8 cellular contexts compared by ENCODE assay signal in genomic region chr1:7770620-7770938, GRCh38. TPM values are rescaled to one million over a fixed set of nuclear protein-coding genes. Genes with fewer than 3 reads are reported as not detected.
DNase-seq lines count a peak whose midpoint lies in the region; ATAC-seq and TF ChIP-seq lines count a peak whose summit lies in the region.

No MANE protein-coding gene starts in this region.

- H4K20me1 ChIP-seq in smooth muscle cell (ENCODE audit: low read depth): peaks cover 26% of the 10 kb centered on the region

- H3K4me3 Mint-ChIP-seq in stimulated activated naive CD8-positive, alpha-beta T cell treated with anti-CD3 and anti-CD28 coated beads, Interleukin-15, Interleukin-2, amounts not matched to agents 100 ng/mL and 50 ng/mL, for 24 hours: peak overlapping the region; percentile 81
- H3K4me3 Mint-ChIP-seq in activated CD4-positive, alpha-beta memory T cell treated with anti-CD3 and anti-CD28 coated beads, Interleukin-2, amount 10 ng/mL, durations not matched to agents 7 days and 5 days: peak overlapping the region; percentile 80

- intact Hi-C loops in right cardiac atrium (cut with DNase I): no loop called here

- peak overlapping the region; percentile 41 for H3K27ac Mint-ChIP-seq in stimulated activated naive CD8-positive, alpha-beta T cell treated with anti-CD3 and anti-CD28 coated beads, Interleukin-15, Interleukin-2, amounts not matched to agents 100 ng/mL and 50 ng/mL, for 24 hours
- H3K27ac Mint-ChIP-seq in activated CD4-positive, alpha-beta memory T cell treated with anti-CD3 and anti-CD28 coated beads, Interleukin-2, amount 10 ng/mL, durations not matched to agents 7 days and 5 days: peak overlapping the region; percentile 67

- no peak for TF ChIP-seq CTCF in smooth muscle cell (IDR thresholded peaks at IDR 0.05; ENCODE audit: borderline replicate concordance, insufficient read depth, poor library complexity, severe bottlenecking)

- H3K27me3 ChIP-seq in right cardiac atrium (ENCODE audit: control insufficient read depth, insufficient read depth): no peaks in the 10 kb centered on the region
- H3K27me3 ChIP-seq in smooth muscle cell (ENCODE audit: low read depth): no peaks in the 10 kb centered on the region

- peaks cover 18% of the 10 kb centered on the region for H3K36me3 Mint-ChIP-seq in stimulated activated naive CD8-positive, alpha-beta T cell treated with anti-CD3 and anti-CD28 coated beads, Interleukin-15, Interleukin-2, amounts not matched to agents 100 ng/mL and 50 ng/mL, for 24 hours (ENCODE audit: low read depth)
- H3K36me3 Mint-ChIP-seq in activated CD4-positive, alpha-beta memory T cell treated with anti-CD3 and anti-CD28 coated beads, Interleukin-2, amount 10 ng/mL, durations not matched to agents 7 days and 5 days (ENCODE audit: low read depth): peaks cover 26% of the 10 kb centered on the region

- DNase-seq in stimulated activated naive CD8-positive, alpha-beta T cell treated with anti-CD3 and anti-CD28 coated beads, Interleukin-15, Interleukin-2, amounts not matched to agents 100 U/mL and 50 U/mL, for 24 hours: no peak
- DNase-seq in activated CD4-positive, alpha-beta memory T cell treated with anti-CD3 and anti-CD28 coated beads, Interleukin-2, amount 10 ng/mL, durations not matched to agents 7 days and 5 days: no peak
- DNase-seq in right cardiac atrium (no peak), smooth muscle cell (lab: John Stamatoyannopoulos, UW; ENCODE audit: unreplicated experiment) (no peak), NCI-H1092 treated with DMSO at 0.1 percent for 48 hours (lab: John Stamatoyannopoulos, UW) (no peak)

- no peaks in the 10 kb centered on the region for H3F3A ChIP-seq in smooth muscle cell (ENCODE audit: low read depth)

- peak overlapping the region; percentile 94 for H3K9ac ChIP-seq in smooth muscle cell (ENCODE audit: low read depth)

- H3K9me3 ChIP-seq in right cardiac atrium (ENCODE audit: control insufficient read depth, low read length): no peaks in the 10 kb centered on the region
- H3K9me3 ChIP-seq in smooth muscle cell (replicated peaks; ENCODE audit: low read depth): no peaks in the 10 kb centered on the region

- peak overlapping the region; percentile 85 for H3K4me3 ChIP-seq in right cardiac atrium (ENCODE audit: low read length)
- H3K4me3 ChIP-seq in smooth muscle cell: peak overlapping the region; percentile 99

- ATAC-seq in stimulated activated naive CD8-positive, alpha-beta T cell treated with anti-CD3 and anti-CD28 coated beads, Interleukin-15, Interleukin-2, amounts not matched to agents 100 U/mL and 50 U/mL, for 24 hours: no peak
- ATAC-seq in right cardiac atrium: peak in 1 of 2 donors; percentile 33
- ATAC-seq in HG02870 (IDR thresholded peaks at IDR 0.05; ENCODE audit: unreplicated experiment): no peak
- no peak for ATAC-seq in GM18858 (IDR thresholded peaks at IDR 0.05; ENCODE audit: unreplicated experiment)

- peaks cover 25% of the 10 kb centered on the region for H3K4me1 Mint-ChIP-seq in stimulated activated naive CD8-positive, alpha-beta T cell treated with anti-CD3 and anti-CD28 coated beads, Interleukin-15, Interleukin-2, amounts not matched to agents 100 ng/mL and 50 ng/mL, for 24 hours (ENCODE audit: low read depth)
- peaks cover 30% of the 10 kb centered on the region for H3K4me1 Mint-ChIP-seq in activated CD4-positive, alpha-beta memory T cell treated with anti-CD3 and anti-CD28 coated beads, Interleukin-2, amount 10 ng/mL, durations not matched to agents 7 days and 5 days

- H3K27me3 Mint-ChIP-seq in stimulated activated naive CD8-positive, alpha-beta T cell treated with anti-CD3 and anti-CD28 coated beads, Interleukin-15, Interleukin-2, amounts not matched to agents 100 ng/mL and 50 ng/mL, for 24 hours: peaks cover 9% of the 10 kb centered on the region
- H3K27me3 Mint-ChIP-seq in activated CD4-positive, alpha-beta memory T cell treated with anti-CD3 and anti-CD28 coated beads, Interleukin-2, amount 10 ng/mL, durations not matched to agents 7 days and 5 days: peaks cover 31% of the 10 kb centered on the region

- H3K36me3 ChIP-seq in smooth muscle cell (ENCODE audit: low read depth): no peaks in the 10 kb centered on the region

- H2AFZ ChIP-seq in smooth muscle cell (ENCODE audit: low read depth): peak overlapping the region; percentile 91

- H3K4me1 ChIP-seq in right cardiac atrium (ENCODE audit: control insufficient read depth, insufficient read depth, low read length): peaks cover 5% of the 10 kb centered on the region
- peaks cover 20% of the 10 kb centered on the region for H3K4me1 ChIP-seq in smooth muscle cell (ENCODE audit: low read depth)

- H3K27ac ChIP-seq in right cardiac atrium (ENCODE audit: low read length): peak overlapping the region; percentile 55
- H3K27ac ChIP-seq in smooth muscle cell (ENCODE audit: low read depth): no peak overlapping the region

- peaks cover 41% of the 10 kb centered on the region for H3K79me2 ChIP-seq in smooth muscle cell (ENCODE audit: low read depth)

- CTCF ChIA-PET in activated CD4-positive, alpha-beta memory T cell treated with anti-CD3 and anti-CD28 coated beads, Interleukin-2, amount 10 ng/mL, durations not matched to agents 7 days and 5 days (lab: Charles Lee): interaction anchor here (1.8 to 3.1 kb wide), 2 partner anchors 18 to 102 kb away, joined by 6 to 23 read pairs; no protein-coding TSS in a partner anchor

- H3K4me2 ChIP-seq in smooth muscle cell: peak overlapping the region; percentile 100

- POLR2A ChIA-PET in activated CD4-positive, alpha-beta memory T cell treated with anti-CD3 and anti-CD28 coated beads, Interleukin-2, amount 10 ng/mL, durations not matched to agents 7 days and 5 days (lab: Charles Lee): interaction anchor here (1.4 to 2.0 kb wide), 2 partner anchors 10 to 12 kb away, joined by 9 to 12 read pairs; no protein-coding TSS in a partner anchor

- H3K9me3 Mint-ChIP-seq in stimulated activated naive CD8-positive, alpha-beta T cell treated with anti-CD3 and anti-CD28 coated beads, Interleukin-15, Interleukin-2, amounts not matched to agents 100 ng/mL and 50 ng/mL, for 24 hours: no peaks in the 10 kb centered on the region
- H3K9me3 Mint-ChIP-seq in activated CD4-positive, alpha-beta memory T cell treated with anti-CD3 and anti-CD28 coated beads, Interleukin-2, amount 10 ng/mL, durations not matched to agents 7 days and 5 days: no peaks in the 10 kb centered on the region

- whole genome bisulfite sequencing in right cardiac atrium: 37% methylated on average over 6 of the region's 6 CpGs
- WGBS in smooth muscle cell (ENCODE audit: low lambda C conversion rate): 76% methylated on average over 6 of the region's 6 CpGs

RNA-seq across cellular contexts. Expression of gene VAMP3, which starts 0.5 kb away (rescaled TPM):
- total RNA-seq in activated CD4-positive, alpha-beta memory T cell treated with anti-CD3 and anti-CD28 coated beads, Interleukin-2, amount 10 ng/mL, durations not matched to agents 7 days and 5 days: 10 to 100 TPM; 35.0 to 36.5 TPM
- total RNA-seq in right cardiac atrium: 10 to 100 TPM; 76.6 to 90.4 (median 83.8) TPM
- 61.3 TPM for polyA plus RNA-seq in right cardiac atrium
- 141 and 146 TPM in 2 replicates for total RNA-seq in smooth muscle cell
- polyA plus RNA-seq in smooth muscle cell: 93.0 and 97.4 TPM in 2 replicates

RNA-seq across cellular contexts. Expression of gene PER3, which starts 13.5 kb away (rescaled TPM):
- total RNA-seq in activated CD4-positive, alpha-beta memory T cell treated with anti-CD3 and anti-CD28 coated beads, Interleukin-2, amount 10 ng/mL, durations not matched to agents 7 days and 5 days: 1 to 10 TPM; 2.2 to 2.4 TPM
- total RNA-seq in right cardiac atrium (10 to 100 TPM; 15.1 to 28.2 (median 24.6) TPM), smooth muscle cell (13.2 and 15.5 TPM in 2 replicates)
- polyA plus RNA-seq in right cardiac atrium (11.5 TPM), smooth muscle cell (5.9 and 8.7 TPM in 2 replicates)
